29 cellular contexts compared by ENCODE assay signal in the genomic region with DNA sequence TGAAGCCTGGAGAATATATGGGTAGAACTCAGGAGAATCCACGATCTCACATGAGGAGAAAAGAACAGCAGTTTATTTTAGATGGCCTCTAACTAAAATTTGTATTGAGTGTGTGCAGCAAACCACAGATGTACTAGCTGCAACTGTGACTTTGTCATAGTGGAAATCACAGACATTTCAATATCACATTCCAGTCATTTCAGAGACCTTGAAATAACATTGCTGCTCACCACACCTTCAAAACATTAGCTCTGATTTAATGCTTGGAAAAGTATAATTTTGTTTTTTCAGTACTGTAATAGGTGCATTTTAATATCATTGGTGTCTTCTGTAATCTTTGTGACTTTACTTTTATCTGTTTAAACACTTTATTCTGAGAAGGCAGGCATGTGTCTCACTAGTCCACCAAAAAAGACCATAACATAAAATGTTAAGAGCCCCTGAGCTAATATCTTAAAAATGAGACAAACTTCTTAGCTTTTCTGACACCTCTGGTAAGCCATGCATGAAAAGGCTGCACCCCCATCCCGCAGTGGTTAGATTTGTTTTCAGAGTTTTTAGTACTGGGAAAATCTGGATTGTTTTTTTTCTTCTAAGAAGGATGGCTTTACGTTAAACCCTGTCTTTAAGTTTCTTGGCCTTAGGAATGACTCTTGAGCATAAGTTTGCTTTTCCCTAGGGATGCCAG. TPM values are rescaled to one million over a fixed set of nuclear protein-coding genes. Genes with fewer than 3 reads are reported as not detected.
DNase-seq lines count a peak whose midpoint lies in the region; ATAC-seq, FAIRE-seq and TF ChIP-seq lines count a peak whose summit lies in the region.
"Had no signal": no experiment of that assay in that cellular context is flagged by ENCODE, and none has a peak within 500 bp of the region (broad histone marks: within the 10 kb centered on the region; RNA-seq: fewer than 3 reads in every experiment).

No MANE protein-coding gene starts in this region.

- H3K4me3 ChIP-seq in A549, result no peak overlapping the region
- peak overlapping the region in 1 of 2 experiments; percentile 3 for H3K4me3 ChIP-seq in neutrophil (ENCODE audit: low read depth in 1 of 2, low read length in 1 of 2)
- no peak overlapping the region for H3K4me3 ChIP-seq in PC-3 (ENCODE audit: low read length)
- H3K4me3 ChIP-seq: adrenal gland, K562, prostate gland, upper lobe of right lung had no signal

- no TSS peak for BruUV-seq in PC-3 (replicated peaks; lab: Mats Ljungman, UMichigan)

- no peaks in the 10 kb centered on the region for H3K9me3 ChIP-seq in A549
- no peaks in the 10 kb centered on the region for H3K9me3 ChIP-seq in neutrophil
- no peaks in the 10 kb centered on the region for H3K9me3 ChIP-seq in PC-3 (ENCODE audit: low read length)
- H3K9me3 ChIP-seq: adrenal gland, prostate gland, upper lobe of right lung had no signal

- DNase-seq in A549 (ENCODE audit: low read depth in 1 of 2, low spot score in 1 of 2) (no peak), LHCN-M2 (ENCODE audit: low read depth) (peak; percentile 71), epithelial cell of prostate (ENCODE audit: low read depth, low spot score) (no peak), germinal center (ENCODE audit: low spot score) (no peak), PC-3 (no peak), mesenteric fat pad (ENCODE audit: low spot score) (no peak)
- DNase-seq: 8988T; activated CD4-positive, alpha-beta T cell treated with anti-CD3 and anti-CD28 coated beads, Interleukin-2, amount 50 U/mL, for 4 hours; activated CD8-positive, alpha-beta memory T cell treated with anti-CD3 and anti-CD28 coated beads, Interleukin-2, amount 10 ng/mL, durations not matched to agents 7 days and 5 days; activated naive CD4-positive, alpha-beta T cell treated with Interleukin-2 at 50 U/mL for 16 hours; activated T-cell treated with anti-CD3 and anti-CD28 coated beads, Interleukin-2, amount 50 U/mL, for 4 hours; adrenal gland; CD4-positive, alpha-beta T cell; foreskin melanocyte; H7; left cardiac atrium; mammary epithelial cell; NCI-H1092 treated with DMSO at 0.1 percent for 48 hours; NCI-H1694 treated with DMSO at 0.1 percent for 48 hours; T-helper 17 cell; upper lobe of right lung had no signal

- H3F3A ChIP-seq in PC-3 (ENCODE audit: low read length, unreplicated experiment), result no peaks in the 10 kb centered on the region

- FAIRE-seq in A549 (lab: Jason Lieb, UNC), result no peak
- FAIRE-seq: K562, TTC549 had no signal

- ATAC-seq in A549 (no peak), HG02970 (IDR thresholded peaks at IDR 0.05; ENCODE audit: low FRiP score, unreplicated experiment) (no peak), PC-3 (no peak)
- ATAC-seq: activated CD4-positive, CD25-positive, alpha-beta regulatory T cell treated with anti-CD3 and anti-CD28 coated beads, Interleukin-2, amount 50 U/mL, for 24 hours; activated CD8-positive, alpha-beta memory T cell treated with anti-CD3 and anti-CD28 coated beads, Interleukin-2, amount 10 ng/mL, durations not matched to agents 7 days and 5 days; activated T-cell treated with anti-CD3 and anti-CD28 coated beads, Interleukin-2, amount 50 U/mL, for 4 hours; K562; left cardiac atrium; stimulated activated memory B cell treated with anti-CD40 and anti-IgM and Interleukin-4, amounts not matched to agents 10 μg/mL and 1 μg/mL and 100 μg/mL, for 72 hours; T-helper 17 cell; upper lobe of right lung had no signal

- H3K9me2 ChIP-seq in PC-3 (replicated peaks; ENCODE audit: low read length), result no peaks in the 10 kb centered on the region

- H3K27me3 ChIP-seq in neutrophil, result no peaks in the 10 kb centered on the region
- no peaks in the 10 kb centered on the region for H3K27me3 ChIP-seq in PC-3 (ENCODE audit: low read length)
- H3K27me3 ChIP-seq: adrenal gland, upper lobe of right lung had no signal

- no peak overlapping the region for H3K9ac ChIP-seq in PC-3 (ENCODE audit: low read length)

- no peak for TF ChIP-seq EP300 in A549 (IDR thresholded peaks at IDR 0.05)

- CTCF ChIA-PET in A549 (lab: Yijun Ruan, JAX) (interaction anchor here (1.5 kb wide), 1 partner anchor 66 kb away, joined by 7 read pairs; no protein-coding TSS in a partner anchor), PC-3 (lab: Charles Lee) (interaction anchor here (0.6 kb wide), 1 partner anchor 68 kb away, joined by 3 read pairs; no protein-coding TSS in a partner anchor)

- WGBS in A549 (ENCODE audit: missing lambda C conversion rate), result 62% methylated on average over 3 of the region's 3 CpGs

- H3K36me3 ChIP-seq in neutrophil (peaks cover 64% of the 10 kb centered on the region), PC-3 (ENCODE audit: low read depth, low read length) (no peaks in the 10 kb centered on the region)
- H3K36me3 ChIP-seq: adrenal gland, prostate gland, upper lobe of right lung had no signal

- no peaks in the 10 kb centered on the region for H3K79me2 ChIP-seq in PC-3 (ENCODE audit: low read length)

- H3K4me2 ChIP-seq in A549 (peak overlapping the region; percentile 20; the same call in 1 of the 3 replicates), PC-3 (ENCODE audit: low read length) (no peak overlapping the region)

- no peak overlapping the region for H2AFZ ChIP-seq in PC-3 (ENCODE audit: low read length)

- peaks cover 22% of the 10 kb centered on the region for H3K4me1 ChIP-seq in A549
- peaks cover 99 to 100% of the 10 kb centered on the region in 2 experiments for H3K4me1 ChIP-seq in neutrophil (ENCODE audit: control insufficient read depth in 1 of 2, insufficient read depth in 1 of 2, low read depth in 1 of 2, low read length in 1 of 2)
- H3K4me1 ChIP-seq in PC-3 (ENCODE audit: insufficient read depth, low read length), result peaks cover 21% of the 10 kb centered on the region
- H3K4me1 ChIP-seq: prostate gland had no signal

- TF ChIP-seq RAD21 in A549 (conservative IDR thresholded peaks at IDR 0.05 in 1 of 2, IDR thresholded peaks at IDR 0.05 in 1 of 2), result no peak

- TF ChIP-seq CTCF in A549 (IDR thresholded peaks at IDR 0.05) (no peak), neutrophil (IDR thresholded peaks at IDR 0.05) (no peak), PC-3 (conservative IDR thresholded peaks at IDR 0.05; ENCODE audit: low read depth, low read length) (no peak)

- intact Hi-C loops in PC-3 (cut with micrococcal nuclease), result no loop called here

- H3K27ac ChIP-seq in A549 (peak overlapping the region; percentile 57 to 63), epithelial cell of prostate (peak overlapping the region; percentile 92), neutrophil (peak overlapping the region; percentile 90), PC-3 (ENCODE audit: low read length) (no peak overlapping the region)
- H3K27ac ChIP-seq: adrenal gland, prostate gland, upper lobe of right lung had no signal

- TF ChIP-seq POLR2A in A549 (IDR thresholded peaks at IDR 0.05; ENCODE audit: low read length), result no peak

- no peaks in the 10 kb centered on the region for H4K20me1 ChIP-seq in PC-3 (ENCODE audit: low read length)

- POLR2A ChIA-PET in A549 (lab: Yijun Ruan, JAX), result no interaction called here
- POLR2A ChIA-PET in PC-3 (lab: Charles Lee; ENCODE audit: unreplicated experiment), result no interaction called here

TF ChIP-seq in A549, 52 proteins besides CTCF, POLR2A, EP300 and RAD21:
- TF ChIP-seq RARB (CRISPR knock-in tag; IDR thresholded peaks at IDR 0.05), result no peak
- TF ChIP-seq EHF (CRISPR knock-in tag; IDR thresholded peaks at IDR 0.05), result no peak
- TF ChIP-seq MYC (IDR thresholded peaks at IDR 0.05; ENCODE audit: borderline replicate concordance, low read length), result no peak
- no peak for TF ChIP-seq SMC3 (IDR thresholded peaks at IDR 0.05)
- TF ChIP-seq HEYL (CRISPR knock-in tag; IDR thresholded peaks at IDR 0.05), result no peak
- TF ChIP-seq KDM5A (IDR thresholded peaks at IDR 0.05), result no peak
TF ChIP-seq in A549: peak in this region for 0.

RNA-seq across cellular contexts. Expression of a gene that starts 30.1 kb away (rescaled TPM):
- polyA plus RNA-seq in A549 (2011; rRNA removed), result 0.19 and 0.30 TPM in 2 replicates
- 0.01 and 0.08 TPM in 2 replicates for polyA plus RNA-seq in A549 (2012; cell fraction: cytosol; rRNA removed)
- 0.05 TPM in 1 of 2 replicates, not detected in the other for polyA plus RNA-seq in A549 (2012; cell fraction: nucleus; rRNA removed)
- 0.05 to 0.30 TPM in 2 of 3 replicates, not detected in the other for polyA plus RNA-seq in A549 (2017; fragmentation: RNase III; extraction: RNeasy Plus Mini Kit Qiagen cat#74134 plus additional on column Dnase treatment)
- 0.29 and 0.54 TPM in 2 replicates for polyA minus RNA-seq in A549 (2011; rRNA and poly(A)+ RNA removed)
- total RNA-seq in LHCN-M2 (2014; rRNA removed), result 19.2 and 19.8 TPM in 2 replicates
- 10.5 TPM for polyA plus RNA-seq in LHCN-M2 (2012)
- 0.26 TPM in 1 of 2 replicates, not detected in the other for total RNA-seq in PC-3 (2014; rRNA removed)
- total RNA-seq in mesenteric fat pad, result 7.6 TPM
- total RNA-seq: activated CD8-positive, alpha-beta memory T cell treated with anti-CD3 and anti-CD28 coated beads, Interleukin-2, amount 10 ng/mL, durations not matched to agents 7 days and 5 days; H7; NCI-H460 had no signal
